Comparison of ENCODE assay signal across 8 cellular contexts in the genomic region with DNA sequence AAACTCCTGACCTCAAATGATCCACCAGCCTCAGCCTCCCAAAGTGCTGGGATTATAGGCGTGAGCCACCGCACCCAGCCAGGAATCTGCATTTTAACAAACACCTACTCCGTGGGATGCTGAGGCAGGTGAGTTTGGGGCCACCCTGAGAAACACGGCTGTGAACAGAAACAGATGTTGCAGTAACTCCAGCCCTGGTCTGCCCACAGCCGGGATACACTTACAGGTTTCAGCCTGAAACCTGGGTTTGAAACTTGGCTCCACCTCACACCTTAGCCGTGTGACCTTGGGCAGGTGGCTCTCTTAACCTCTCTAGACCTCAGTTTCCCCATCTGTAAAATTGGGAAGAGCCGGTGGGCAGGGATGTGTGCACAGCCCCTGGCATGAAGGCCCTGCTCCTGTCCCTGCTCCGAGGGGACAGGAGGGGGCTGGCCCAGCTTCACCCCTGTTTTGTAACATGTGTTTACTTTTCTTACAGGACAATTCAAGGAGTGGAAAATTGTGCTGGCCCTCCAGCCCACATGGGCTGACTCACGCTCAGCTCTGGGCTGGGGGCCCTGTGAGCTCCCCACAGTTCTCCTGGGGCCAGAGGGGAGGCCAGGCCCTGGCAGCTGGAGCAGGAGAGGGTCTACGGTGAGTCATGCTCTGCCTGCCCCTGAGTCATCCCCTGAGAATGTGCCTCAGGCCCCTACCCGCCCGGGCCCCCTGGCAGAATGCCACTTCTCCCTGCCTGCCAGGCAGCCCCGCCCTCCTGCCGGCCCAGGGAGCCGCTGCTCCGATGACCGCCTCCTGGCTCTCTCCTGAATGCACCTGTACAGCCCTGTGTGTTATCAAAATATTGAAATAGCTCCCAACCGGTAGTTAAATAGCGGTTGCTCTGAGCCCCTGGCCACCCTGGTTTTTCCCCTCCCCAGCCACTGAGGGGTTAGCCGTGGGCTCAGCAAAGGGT. TPM values are rescaled to one million over a fixed set of nuclear protein-coding genes. Genes with fewer than 3 reads are reported as not detected.
A peak's percentile ranks its signal among the peaks of the same experiment; 100 is the strongest.
DNase-seq lines count a peak whose midpoint lies in the region; ATAC-seq and TF ChIP-seq lines count a peak whose summit lies in the region.

No MANE protein-coding gene starts in this region.

- dilution Hi-C loops in IMR-90 (cut with HindIII; ENCODE audit: low sequenced_read_pairs, unreplicated experiment), result no loop called here

- H3K23ac ChIP-seq in IMR-90 (ENCODE audit: low read depth, low read length), result peak overlapping the region; percentile 76

- H3K36me3 ChIP-seq in BE2C (no peaks in the 10 kb centered on the region), IMR-90 (ENCODE audit: control insufficient read depth, insufficient read depth, low read length) (no peaks in the 10 kb centered on the region), RWPE2 (ENCODE audit: low read depth) (no peaks in the 10 kb centered on the region)

- H4K20me1 ChIP-seq in IMR-90 (ENCODE audit: insufficient read depth, low read length), result 0 out of 2 replicates have a peak, but pooled peaks cover 3% of the 10 kb centered on the region

- no peak for TF ChIP-seq POLR2A in IMR-90 (IDR thresholded peaks at IDR 0.05; ENCODE audit: low read depth, low read length)

- peak overlapping the region; percentile 96 for H2BK120ac ChIP-seq in IMR-90 (ENCODE audit: low read depth, low read length)

- intact Hi-C loops in IMR-90 (cut with micrococcal nuclease), result loop anchor here (5.0 kb wide), 1 partner anchor 62 kb away; no protein-coding TSS in a partner anchor

- H3K27me3 ChIP-seq in BE2C, result no peaks in the 10 kb centered on the region
- H3K27me3 ChIP-seq in IMR-90 (ENCODE audit: control insufficient read depth, insufficient read depth, low read length), result no peaks in the 10 kb centered on the region
- no peaks in the 10 kb centered on the region for H3K27me3 ChIP-seq in RWPE2 (ENCODE audit: insufficient read depth, poor library complexity, severe bottlenecking)

- H3K4me1 ChIP-seq in BE2C (peaks cover 19% of the 10 kb centered on the region), IMR-90 (ENCODE audit: control insufficient read depth, insufficient read depth, low read length) (peaks cover 29% of the 10 kb centered on the region), RWPE2 (ENCODE audit: insufficient read depth, poor library complexity, severe bottlenecking) (peaks cover 42% of the 10 kb centered on the region)

- WGBS in IMR-90 (ENCODE audit: extremely low coverage in 2 of 2, insufficient read length in 1 of 2), 2 experiments, result 68% methylated on average over 7 of the region's 20 CpGs; no CpG with 5 or more reads in 1 of the 2 experiments

- H3K4me2 ChIP-seq in IMR-90 (ENCODE audit: low read depth, low read length), result peak overlapping the region; percentile 56

- peak; percentile 97 for DNase-seq in BE2C
- DNase-seq in IMR-90, result peak; percentile 97
- DNase-seq in RWPE2 (ENCODE audit: low spot score), result peak; percentile 97
- DNase-seq in fibroblast of the aortic adventitia (ENCODE audit: low read depth), result peak; percentile 99
- DNase-seq in omental fat pad (ENCODE audit: low spot score), result peak; percentile 92
- DNase-seq in GM19238 (ENCODE audit: insufficient read length, low spot score), result no peak
- DNase-seq in activated CD4-positive, CD25-positive, alpha-beta regulatory T cell (lab: John Stamatoyannopoulos, UW), result no peak

- H3K4ac ChIP-seq in IMR-90 (ENCODE audit: low read depth, low read length), result peak overlapping the region; percentile 89

- no peak for TF ChIP-seq CTCF in BE2C (IDR thresholded peaks at IDR 0.05; ENCODE audit: low read depth, low read length)
- no peak for TF ChIP-seq CTCF in IMR-90 (conservative IDR thresholded peaks at IDR 0.05; ENCODE audit: low read depth, low read length)
- TF ChIP-seq CTCF in RWPE2 (IDR thresholded peaks at IDR 0.05; ENCODE audit: poor library complexity, severe bottlenecking), result no peak
- TF ChIP-seq CTCF in fibroblast of the aortic adventitia (IDR thresholded peaks at IDR 0.05; ENCODE audit: insufficient read depth, low read length), result no peak
- no peak for TF ChIP-seq CTCF in omental fat pad (IDR thresholded peaks at IDR 0.05)

- peaks cover 22% of the 10 kb centered on the region; the same call in 1 of the 2 replicates for H3K9me1 ChIP-seq in IMR-90 (ENCODE audit: insufficient read depth, low read length)

- peak overlapping the region; percentile 82; the same call in 1 of the 3 replicates for H2BK15ac ChIP-seq in IMR-90 (ENCODE audit: low read depth, low read length)

- H3K56ac ChIP-seq in IMR-90 (ENCODE audit: extremely low read depth, insufficient read depth, low read length), result peak overlapping the region; percentile 80; the same call in 1 of the 2 replicates

- 0 out of 2 replicates have a peak, but pooled peaks have one; percentile 8 for TF ChIP-seq RAD21 in IMR-90 (IDR thresholded peaks at IDR 0.05; ENCODE audit: low read length)

- peak overlapping the region; percentile 97 for H2AK9ac ChIP-seq in IMR-90 (replicated peaks; ENCODE audit: low read depth, low read length, poor library complexity)

- in situ Hi-C loops in IMR-90 (cut with MboI; ENCODE audit: low sequenced_read_pairs), result loop anchor here (10.0 kb wide), 1 partner anchor 60 kb away; no protein-coding TSS in a partner anchor

- peak; percentile 80 for ATAC-seq in IMR-90 (ENCODE audit: low read depth)
- peak; percentile 79 for ATAC-seq in RWPE2 (ENCODE audit: low read depth)
- ATAC-seq in omental fat pad (ENCODE audit: low FRiP score), result peak; percentile 93
- no peak for ATAC-seq in GM19023 (IDR thresholded peaks at IDR 0.05; ENCODE audit: unreplicated experiment)

- H2BK5ac ChIP-seq in IMR-90 (ENCODE audit: low read depth, low read length, poor library complexity, severe bottlenecking), result peak overlapping the region; percentile 95

- H3K27ac ChIP-seq in IMR-90 (ENCODE audit: insufficient read depth, low read length) (peak overlapping the region; percentile 94), RWPE2 (ENCODE audit: poor library complexity, severe bottlenecking) (peak overlapping the region; percentile 95)

- BruUV-seq in IMR-90 (replicated peaks; lab: Mats Ljungman, UMichigan), result no TSS peak

- H3K14ac ChIP-seq in IMR-90 (replicated peaks; ENCODE audit: low read depth, low read length), result peak overlapping the region; percentile 43

- H2BK20ac ChIP-seq in IMR-90 (ENCODE audit: low read depth, low read length), result peak overlapping the region; percentile 94

- no peak overlapping the region for H3K4me3 ChIP-seq in BE2C (ENCODE audit: low read depth, low read length)
- H3K4me3 ChIP-seq in IMR-90 (ENCODE audit: insufficient read depth, low read depth, low read length), result no peak overlapping the region
- no peak overlapping the region for H3K4me3 ChIP-seq in RWPE2 (ENCODE audit: severe bottlenecking)
- no peak overlapping the region for H3K4me3 ChIP-seq in fibroblast of the aortic adventitia (ENCODE audit: low read depth, low read length)

- H3K79me1 ChIP-seq in IMR-90 (ENCODE audit: low read depth in 1 of 2, low read length in 2 of 2), result no peaks in the 10 kb centered on the region

- CTCF ChIA-PET in IMR-90 (lab: Yijun Ruan, JAX), result no interaction called here

- H4K8ac ChIP-seq in IMR-90 (ENCODE audit: low read depth in 2 of 2, low read length in 2 of 2), result peak overlapping the region; percentile 18 to 84; a peak in 3 of 4 replicates

- peak overlapping the region; percentile 79 for H2AFZ ChIP-seq in IMR-90 (replicated peaks; ENCODE audit: low read length, poor library complexity)

- POLR2A ChIA-PET in IMR-90 (lab: Charles Lee; ENCODE audit: unreplicated experiment), result no interaction called here

- H4K5ac ChIP-seq in IMR-90 (ENCODE audit: low read depth, low read length), result peak overlapping the region; percentile 41

- H4K91ac ChIP-seq in IMR-90 (ENCODE audit: insufficient read depth, low read depth, low read length), result peak overlapping the region; percentile 94

- H3K9me3 ChIP-seq in BE2C, result no peaks in the 10 kb centered on the region
- H3K9me3 ChIP-seq in IMR-90 (ENCODE audit: control insufficient read depth, insufficient read depth, low read length), result no peaks in the 10 kb centered on the region
- H3K9me3 ChIP-seq in RWPE2 (ENCODE audit: severe bottlenecking), result no peaks in the 10 kb centered on the region

- peak overlapping the region; percentile 53 for H3K18ac ChIP-seq in IMR-90 (ENCODE audit: low read depth, low read length)

- peak overlapping the region; percentile 95 for H2AK5ac ChIP-seq in IMR-90 (ENCODE audit: low read depth, low read length)

- H3K9ac ChIP-seq in IMR-90 (ENCODE audit: low read depth, low read length), result no peak overlapping the region

TF ChIP-seq in IMR-90, 13 proteins besides CTCF, POLR2A, EP300 and RAD21 (continues in another document):
- TF ChIP-seq FOS (IDR thresholded peaks at IDR 0.05; ENCODE audit: low read depth, low read length), result peak; percentile 99
- TF ChIP-seq BHLHE40 (IDR thresholded peaks at IDR 0.05; ENCODE audit: low read depth, low read length), result peak; percentile 70
- TF ChIP-seq, protein P1, sequence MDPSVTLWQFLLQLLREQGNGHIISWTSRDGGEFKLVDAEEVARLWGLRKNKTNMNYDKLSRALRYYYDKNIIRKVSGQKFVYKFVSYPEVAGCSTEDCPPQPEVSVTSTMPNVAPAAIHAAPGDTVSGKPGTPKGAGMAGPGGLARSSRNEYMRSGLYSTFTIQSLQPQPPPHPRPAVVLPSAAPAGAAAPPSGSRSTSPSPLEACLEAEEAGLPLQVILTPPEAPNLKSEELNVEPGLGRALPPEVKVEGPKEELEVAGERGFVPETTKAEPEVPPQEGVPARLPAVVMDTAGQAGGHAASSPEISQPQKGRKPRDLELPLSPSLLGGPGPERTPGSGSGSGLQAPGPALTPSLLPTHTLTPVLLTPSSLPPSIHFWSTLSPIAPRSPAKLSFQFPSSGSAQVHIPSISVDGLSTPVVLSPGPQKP (IDR thresholded peaks at IDR 0.05; ENCODE audit: borderline replicate concordance, low read depth, low read length), result no peak
- no peak for TF ChIP-seq CHD1 (IDR thresholded peaks at IDR 0.05; ENCODE audit: low read depth, low read length)
- peak; percentile 79; the same call in 1 of the 2 replicates for TF ChIP-seq MXI1 (IDR thresholded peaks at IDR 0.05; ENCODE audit: borderline replicate concordance, low read depth, low read length)

RNA-seq across cellular contexts. Expression of gene PPL, which starts 7.7 kb away (rescaled TPM):
- polyA plus RNA-seq in BE2C (2012; ENCODE audit: insufficient read depth, insufficient read length, low read depth), result 2.8 TPM
- total RNA-seq in IMR-90 (2012; rRNA removed) (0.28 and 0.36 TPM in 2 replicates), fibroblast of the aortic adventitia (ENCODE audit: low replicate concordance) (53.9 and 57.9 TPM in 2 replicates), omental fat pad (10 to 100 TPM; 31.3 to 97.6 (median 59.5) TPM)
- 0.19 and 0.34 TPM in 2 replicates for polyA plus RNA-seq in IMR-90 (2012; rRNA removed)
- 0.10 and 0.38 TPM in 2 replicates for polyA plus RNA-seq in IMR-90 (2012; cell fraction: cytosol; rRNA removed)
- 1.4 and 2.1 TPM in 2 replicates for polyA plus RNA-seq in IMR-90 (2012; cell fraction: nucleus; rRNA removed; ENCODE audit: low replicate concordance)

RNA-seq across cellular contexts. Expression of gene SEC14L5, which starts 13.5 kb away (rescaled TPM):
- not detected for polyA plus RNA-seq in BE2C (2012; ENCODE audit: insufficient read depth, insufficient read length, low read depth)
- total RNA-seq in IMR-90 (2012; rRNA removed) (not detected in 2 replicates), fibroblast of the aortic adventitia (ENCODE audit: low replicate concordance) (1.2 and 3.0 TPM in 2 replicates), omental fat pad (1 to 10 TPM in 1 of 4 donors, under 1 TPM in 3; 0.12 to 1.3 (median 0.45) TPM)
- 0.07 TPM in 1 of 2 replicates, not detected in the other for polyA plus RNA-seq in IMR-90 (2012; rRNA removed)
- polyA plus RNA-seq in IMR-90 (2012; cell fraction: cytosol; rRNA removed), result 0.01 and 0.02 TPM in 2 replicates
- 0.01 and 0.03 TPM in 2 replicates for polyA plus RNA-seq in IMR-90 (2012; cell fraction: nucleus; rRNA removed; ENCODE audit: low replicate concordance)

Comparison
In these comparisons a context has a peak if more than half of its experiments do, and no peak if none do; other contexts are left out.
1. DNase-seq: peak in BE2C (single experiment), IMR-90 (single experiment), RWPE2 (single experiment), fibroblast of the aortic adventitia (single experiment) and omental fat pad (single experiment); none in GM19238 (single experiment) and activated CD4-positive, CD25-positive, alpha-beta regulatory T cell (0 of 4).
2. RNA of gene PPL, which starts 7.7 kb away (total RNA-seq): 31.3 to 97.6 TPM in omental fat pad and 53.9 to 57.9 TPM in fibroblast of the aortic adventitia; 0.28 to 0.36 TPM in IMR-90; every median in the first group is over 10 times any median in the second.